8 cellular contexts compared by ENCODE assay signal in the genomic region with DNA sequence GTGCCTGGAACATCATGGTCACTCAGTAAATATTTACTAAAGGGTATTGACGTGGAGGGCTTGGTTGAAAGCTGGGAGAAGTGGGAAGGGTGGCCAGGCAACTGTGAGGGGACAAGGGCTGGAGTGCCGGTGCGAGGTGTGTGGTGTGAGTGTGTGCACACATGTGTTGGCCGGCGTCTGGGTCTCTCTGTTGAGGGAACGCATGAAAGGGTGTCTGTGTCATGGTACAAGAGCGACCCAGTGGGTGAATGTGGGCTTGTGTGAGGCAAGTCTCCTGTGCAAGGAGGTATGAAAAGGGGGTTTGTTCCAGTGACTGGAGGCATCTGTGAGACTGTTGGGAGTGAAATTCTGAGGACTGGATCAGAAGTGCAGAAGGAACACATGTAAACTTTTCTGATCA. TPM values are rescaled to one million over a fixed set of nuclear protein-coding genes. Genes with fewer than 3 reads are reported as not detected.
"Had no signal": no experiment of that assay in that cellular context is flagged by ENCODE, and none has a peak within 500 bp of the region (broad histone marks: within the 10 kb centered on the region; RNA-seq: fewer than 3 reads in every experiment).

No MANE protein-coding gene starts in this region.

- H3K4me3 ChIP-seq: GM23248 had no signal

- H3K9ac ChIP-seq: GM23248, KMS-11 had no signal

- DNase-seq: GM23248, H9, HCEC 1CT, IMR-90, KBM-7 had no signal

- H3K27ac Mint-ChIP-seq: H9 had no signal

- H3K4me3 Mint-ChIP-seq: H9 had no signal

- H3K27ac ChIP-seq: GM23248, HL-60, KMS-11 had no signal

RNA-seq across cellular contexts. Expression of a gene that starts 29.4 kb away (rescaled TPM):
- total RNA-seq: GM23248, H9, HT1080, IMR-90 had no signal
- polyA plus RNA-seq: GM23248, IMR-90 had no signal
